ENCODE assay signal across 8 cellular contexts in genomic region chr1:24704411-24705259, GRCh38. TPM values are rescaled to one million over a fixed set of nuclear protein-coding genes. Genes with fewer than 3 reads are reported as not detected.
DNase-seq lines count a peak whose midpoint lies in the region; ATAC-seq lines count a peak whose summit lies in the region.

No MANE protein-coding gene starts in this region.

- peak overlapping the region; percentile 23 for H3K27ac Mint-ChIP-seq in stimulated activated memory B cell treated with anti-CD40 and anti-IgM and Interleukin-4, amounts not matched to agents 10 μg/mL and 1 μg/mL and 100 μg/mL, for 72 hours

- no peaks in the 10 kb centered on the region for H3K36me3 Mint-ChIP-seq in stimulated activated memory B cell treated with anti-CD40 and anti-IgM and Interleukin-4, amounts not matched to agents 10 μg/mL and 1 μg/mL and 100 μg/mL, for 72 hours

- peak overlapping the region; percentile 92 for H3K27ac ChIP-seq in SJSA1
- H3K27ac ChIP-seq in right cardiac atrium (ENCODE audit: low read length) = peak overlapping the region; percentile 84

- no peaks in the 10 kb centered on the region for H3K27me3 ChIP-seq in SJSA1 (replicated peaks)
- no peaks in the 10 kb centered on the region for H3K27me3 ChIP-seq in right cardiac atrium (ENCODE audit: control insufficient read depth, insufficient read depth)

- no peaks in the 10 kb centered on the region for H3K9me3 Mint-ChIP-seq in stimulated activated memory B cell treated with anti-CD40 and anti-IgM and Interleukin-4, amounts not matched to agents 10 μg/mL and 1 μg/mL and 100 μg/mL, for 72 hours

- peaks cover 52% of the 10 kb centered on the region for H3K4me1 ChIP-seq in SJSA1 (replicated peaks)
- H3K4me1 ChIP-seq in right cardiac atrium (ENCODE audit: control insufficient read depth, insufficient read depth, low read length) = peaks cover 2% of the 10 kb centered on the region

- H3K36me3 ChIP-seq in SJSA1 = no peaks in the 10 kb centered on the region

- DNase-seq in NCI-H2081 (lab: John Stamatoyannopoulos, UW) (peak; percentile 52 to 58), NCI-H2081 treated with DMSO at 0.1 percent for 48 hours (lab: John Stamatoyannopoulos, UW) (no peak), SJSA1 (ENCODE audit: low read depth in 1 of 2, low spot score in 2 of 2) (peak; percentile 81 to 90), right cardiac atrium (peak in 2 of 3 donors; percentile 50 to 55), posterior vena cava (ENCODE audit: low spot score) (no peak)
- DNase-seq in activated effector memory CD4-positive, alpha-beta T cell treated with anti-CD3 and anti-CD28 coated beads, Interleukin-2, amount 50 U/mL, for 16 hours = no peak

- intact Hi-C loops in right cardiac atrium (cut with DNase I) = loop anchor here in 1 of 4 donors (10.0 kb wide), 1 partner anchor 1330 kb away; no protein-coding TSS in a partner anchor
- intact Hi-C loops in posterior vena cava (cut with DNase I) = no loop called here

- H3K27me3 Mint-ChIP-seq in stimulated activated memory B cell treated with anti-CD40 and anti-IgM and Interleukin-4, amounts not matched to agents 10 μg/mL and 1 μg/mL and 100 μg/mL, for 72 hours = no peaks in the 10 kb centered on the region

- H3K4me3 Mint-ChIP-seq in stimulated activated memory B cell treated with anti-CD40 and anti-IgM and Interleukin-4, amounts not matched to agents 10 μg/mL and 1 μg/mL and 100 μg/mL, for 72 hours = no peak overlapping the region

- H3K4me1 Mint-ChIP-seq in stimulated activated memory B cell treated with anti-CD40 and anti-IgM and Interleukin-4, amounts not matched to agents 10 μg/mL and 1 μg/mL and 100 μg/mL, for 72 hours = peaks cover 13% of the 10 kb centered on the region

- ATAC-seq in right cardiac atrium (peak in 1 of 2 donors; percentile 44), GM21360 (IDR thresholded peaks at IDR 0.05; ENCODE audit: unreplicated experiment) (no peak)
- ATAC-seq in stimulated activated memory B cell treated with anti-CD40 and anti-IgM and Interleukin-4, amounts not matched to agents 10 μg/mL and 1 μg/mL and 100 μg/mL, for 72 hours = no peak

- H3K9me3 ChIP-seq in SJSA1 (replicated peaks) (no peaks in the 10 kb centered on the region), right cardiac atrium (ENCODE audit: control insufficient read depth, low read length) (no peaks in the 10 kb centered on the region)

- 58% methylated on average over 16 of the region's 16 CpGs for WGBS in right cardiac atrium

- H3K4me3 ChIP-seq in SJSA1 (peak overlapping the region; percentile 6; the same call in 1 of the 2 replicates), right cardiac atrium (ENCODE audit: low read length) (no peak overlapping the region)

RNA-seq across cellular contexts. Expression of gene CLIC4, which starts 40.6 kb away (rescaled TPM):
- 381 and 457 TPM in 2 replicates for total RNA-seq in SJSA1 (2014; rRNA removed; shearing (Covaris generic))
- total RNA-seq in right cardiac atrium (100 to 1,000 TPM; 207 to 248 (median 233) TPM), posterior vena cava (100 to 1,000 TPM; 566 to 848 TPM)
- 110 TPM for polyA plus RNA-seq in right cardiac atrium

Comparison
In these comparisons a context has a peak if more than half of its experiments do, and no peak if none do; other contexts are left out.
1. DNase-seq: peak in NCI-H2081 (2 of 2), SJSA1 (2 of 2) and right cardiac atrium (2 of 3); none in NCI-H2081 treated with DMSO at 0.1 percent for 48 hours (single experiment), activated effector memory CD4-positive, alpha-beta T cell treated with anti-CD3 and anti-CD28 coated beads, Interleukin-2, amount 50 U/mL, for 16 hours (single experiment) and posterior vena cava (single experiment).